In the genomic region with DNA sequence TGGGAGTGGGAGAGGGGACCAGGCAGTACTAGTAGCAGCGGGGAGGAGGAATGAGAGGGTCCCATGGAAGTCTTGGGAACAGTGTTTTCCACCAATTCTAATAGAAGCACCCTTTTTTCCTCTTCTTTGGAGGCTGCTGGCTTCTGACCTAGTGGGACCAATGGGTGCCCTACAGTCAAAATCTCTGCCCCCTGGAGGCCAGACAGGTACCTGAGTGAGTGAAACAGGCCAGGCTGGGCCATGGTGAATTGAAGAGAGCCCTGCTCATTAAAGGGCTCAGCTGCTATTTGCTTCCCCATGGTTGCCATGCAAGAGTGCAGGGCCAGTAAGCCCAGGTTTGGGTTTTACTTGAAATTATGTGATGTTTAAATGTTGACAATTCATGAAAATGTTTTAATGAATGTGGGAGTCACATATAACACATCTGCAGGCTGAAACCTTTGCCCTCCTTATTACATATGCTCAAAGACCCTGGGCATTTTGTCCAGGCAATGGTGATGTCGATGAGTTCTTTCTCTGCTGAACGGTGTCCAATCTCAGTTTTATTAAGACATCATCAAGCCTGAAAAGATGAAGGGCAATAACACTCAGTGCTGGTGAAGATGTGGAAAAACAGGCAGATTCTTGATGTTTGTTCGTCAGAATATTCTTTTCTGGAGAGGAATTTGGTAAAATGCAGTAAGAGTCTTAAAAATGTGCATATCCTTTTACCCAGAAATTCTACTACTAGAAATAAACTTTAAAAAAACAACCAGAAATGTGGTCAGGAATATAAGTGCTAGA, we compare ENCODE assay signal across 14 cellular contexts. TPM values are rescaled to one million over a fixed set of nuclear protein-coding genes. Genes with fewer than 3 reads are reported as not detected.
DNase-seq lines count a peak whose midpoint lies in the region; ATAC-seq, FAIRE-seq and TF ChIP-seq lines count a peak whose summit lies in the region.
"Had no signal": no experiment of that assay in that cellular context is flagged by ENCODE, and none has a peak within 500 bp of the region (broad histone marks: within the 10 kb centered on the region; RNA-seq: fewer than 3 reads in every experiment).

No MANE protein-coding gene starts in this region.

- CTCF ChIA-PET in activated CD8-positive, alpha-beta T cell treated with anti-CD3 and anti-CD28 coated beads for 36 hours (lab: Charles Lee) = interaction anchor here (1.0 to 1.4 kb wide), 2 partner anchors 26 to 47 kb away, joined by 3 to 4 read pairs; no protein-coding TSS in a partner anchor

- H3K4me3 Mint-ChIP-seq in activated CD8-positive, alpha-beta T cell treated with anti-CD3 and anti-CD28 coated beads for 36 hours = no peak overlapping the region
- no peak overlapping the region for H3K4me3 Mint-ChIP-seq in progenitor cell of endocrine pancreas (ENCODE audit: low read depth)
- H3K4me3 Mint-ChIP-seq: T-helper 17 cell had no signal

- H3K4me1 Mint-ChIP-seq in activated CD8-positive, alpha-beta T cell treated with anti-CD3 and anti-CD28 coated beads for 36 hours (ENCODE audit: low read depth) = peaks cover 4% of the 10 kb centered on the region
- no peaks in the 10 kb centered on the region for H3K4me1 Mint-ChIP-seq in progenitor cell of endocrine pancreas (ENCODE audit: low read depth)
- H3K4me1 Mint-ChIP-seq: T-helper 17 cell had no signal

- FAIRE-seq in frontal cortex (lab: Jason Lieb, UNC) = no peak

- POLR2A ChIA-PET in activated CD8-positive, alpha-beta T cell treated with anti-CD3 and anti-CD28 coated beads for 36 hours (lab: Charles Lee) = no interaction called here

- peak; percentile 26 for TF ChIP-seq CTCF in HFF-Myc (IDR thresholded peaks at IDR 0.05; ENCODE audit: low read depth, low read length, missing control alignments)
- TF ChIP-seq CTCF in activated CD8-positive, alpha-beta T cell treated with anti-CD3 and anti-CD28 coated beads for 36 hours (IDR thresholded peaks at IDR 0.05) = peak; percentile 24
- TF ChIP-seq CTCF in progenitor cell of endocrine pancreas (IDR thresholded peaks at IDR 0.05; ENCODE audit: unreplicated experiment) = no peak

- H3K4me3 ChIP-seq in HFF-Myc (replicated peaks; ENCODE audit: low read depth, low read length) = no peak overlapping the region
- H3K4me3 ChIP-seq: BLaER1 treated with 17β-estradiol and CSF1 and Interleukin-3, amounts not matched to agents 10 nM and 100 nM had no signal

- intact Hi-C loops in activated CD8-positive, alpha-beta T cell treated with anti-CD3 and anti-CD28 coated beads for 36 hours (cut with micrococcal nuclease) = no loop called here

- no peaks in the 10 kb centered on the region for H3K9me3 Mint-ChIP-seq in activated CD8-positive, alpha-beta T cell treated with anti-CD3 and anti-CD28 coated beads for 36 hours
- H3K9me3 Mint-ChIP-seq in progenitor cell of endocrine pancreas (ENCODE audit: low read depth) = peaks cover 3% of the 10 kb centered on the region

- H3K27ac Mint-ChIP-seq in activated CD8-positive, alpha-beta T cell treated with anti-CD3 and anti-CD28 coated beads for 36 hours = no peak overlapping the region
- H3K27ac Mint-ChIP-seq in progenitor cell of endocrine pancreas = no peak overlapping the region
- H3K27ac Mint-ChIP-seq: T-helper 17 cell had no signal

- H3K36me3 Mint-ChIP-seq in activated CD8-positive, alpha-beta T cell treated with anti-CD3 and anti-CD28 coated beads for 36 hours (ENCODE audit: low read depth) = no peaks in the 10 kb centered on the region
- H3K36me3 Mint-ChIP-seq in progenitor cell of endocrine pancreas (ENCODE audit: insufficient read depth) = no peaks in the 10 kb centered on the region

- DNase-seq in stimulated activated CD4-positive, alpha-beta T cell treated with anti-CD3 and anti-CD28 coated beads, Interleukin-15, amount 100 ng/mL, for 24 hours = peak; percentile 28
- DNase-seq in stimulated activated CD4-positive, alpha-beta T cell treated with anti-CD3 and anti-CD28 coated beads, Interleukin-4, amount 100 ng/mL, for 24 hours = no peak
- DNase-seq in HFF-Myc (ENCODE audit: extremely low read depth, low read depth) (no peak), frontal cortex (ENCODE audit: low spot score in 2 of 2) (no peak), progenitor cell of endocrine pancreas (ENCODE audit: low spot score, unreplicated experiment) (no peak), COLO829 (ENCODE audit: low spot score) (no peak)
- DNase-seq in activated CD8-positive, alpha-beta T cell treated with anti-CD3 and anti-CD28 coated beads for 36 hours = peak; percentile 45
- DNase-seq in activated CD4-positive, CD25-positive, alpha-beta regulatory T cell (lab: John Stamatoyannopoulos, UW) = no peak
- DNase-seq: NCI-H2081 treated with DMSO at 0.1 percent for 48 hours, T-helper 17 cell had no signal

- peaks cover 11% of the 10 kb centered on the region for H3K27me3 Mint-ChIP-seq in activated CD8-positive, alpha-beta T cell treated with anti-CD3 and anti-CD28 coated beads for 36 hours
- no peaks in the 10 kb centered on the region for H3K27me3 Mint-ChIP-seq in progenitor cell of endocrine pancreas

- ATAC-seq in activated CD8-positive, alpha-beta T cell treated with anti-CD3 and anti-CD28 coated beads for 36 hours = no peak
- ATAC-seq: T-helper 17 cell had no signal

RNA-seq across cellular contexts. Expression of gene OCSTAMP, which starts 42.3 kb away (rescaled TPM):
- not detected for total RNA-seq in activated CD8-positive, alpha-beta T cell treated with anti-CD3 and anti-CD28 coated beads for 36 hours
- total RNA-seq in frontal cortex (not detected), progenitor cell of endocrine pancreas (not detected in 2 replicates)
- total RNA-seq: chondrocyte, fibroblast of lung, mononuclear cell, T-helper 17 cell had no signal

RNA-seq across cellular contexts. Expression of gene SLC13A3, which starts 58.5 kb away (rescaled TPM):
- total RNA-seq in activated CD8-positive, alpha-beta T cell treated with anti-CD3 and anti-CD28 coated beads for 36 hours = not detected
- total RNA-seq in frontal cortex (10.2 TPM), progenitor cell of endocrine pancreas (2.9 and 5.0 TPM in 2 replicates)

Comparison
In these comparisons a context has a peak if more than half of its experiments do, and no peak if none do; other contexts are left out.
1. DNase-seq: peak in stimulated activated CD4-positive, alpha-beta T cell treated with anti-CD3 and anti-CD28 coated beads, Interleukin-15, amount 100 ng/mL, for 24 hours (single experiment) and activated CD8-positive, alpha-beta T cell treated with anti-CD3 and anti-CD28 coated beads for 36 hours (single experiment); none in stimulated activated CD4-positive, alpha-beta T cell treated with anti-CD3 and anti-CD28 coated beads, Interleukin-4, amount 100 ng/mL, for 24 hours (single experiment), HFF-Myc (single experiment), frontal cortex (0 of 2), progenitor cell of endocrine pancreas (single experiment), COLO829 (single experiment) and activated CD4-positive, CD25-positive, alpha-beta regulatory T cell (0 of 4).